ENCODE assay signal across 1 cellular context in genomic region chr7:18740579-18740988, GRCh38.
TF ChIP-seq lines count a peak whose summit lies in the region.

No MANE protein-coding gene starts in this region.

TF ChIP-seq in GM12878, 131 proteins besides CTCF, POLR2A, EP300 and RAD21 (continued from another document and continues in another):
- TF ChIP-seq ZBTB40 (IDR thresholded peaks at IDR 0.05; ENCODE audit: borderline replicate concordance) (no peak), CEBPZ (IDR thresholded peaks at IDR 0.05; ENCODE audit: low read depth, low read length) (no peak), USF1 (IDR thresholded peaks at IDR 0.05; ENCODE audit: borderline replicate concordance, extremely low read length, insufficient read depth, low read depth, low read length) (no peak), BHLHE40 (IDR thresholded peaks at IDR 0.05; ENCODE audit: borderline replicate concordance in 1 of 2, low read depth in 2 of 2, low read length in 1 of 2) (peak; percentile 20 to 59; a peak in 2 of 4 replicates), POU2F2 (IDR thresholded peaks at IDR 0.05; ENCODE audit: borderline replicate concordance, low read depth, low read length) (no peak), ZZZ3 (IDR thresholded peaks at IDR 0.05; ENCODE audit: control insufficient read depth, insufficient read length, low read depth) (no peak), E2F8 (IDR thresholded peaks at IDR 0.05; ENCODE audit: low read depth, partially characterized antibody) (no peak), PAX8 (IDR thresholded peaks at IDR 0.05) (no peak), MYC (IDR thresholded peaks at IDR 0.05; ENCODE audit: insufficient read depth, insufficient read length, insufficient replicate concordance, low read length, severe bottlenecking) (no peak), SPI1 (IDR thresholded peaks at IDR 0.05; ENCODE audit: borderline replicate concordance, insufficient read depth, low read depth, low read length) (0 out of 2 replicates have a peak, but pooled peaks have one; percentile 5), HDGF (IDR thresholded peaks at IDR 0.05) (no peak), WRNIP1 (IDR thresholded peaks at IDR 0.05; ENCODE audit: borderline replicate concordance, low read depth, low read length) (no peak), STAT1 (conservative IDR thresholded peaks at IDR 0.05) (no peak), FOS (IDR thresholded peaks at IDR 0.05; ENCODE audit: borderline replicate concordance, extremely low read depth, insufficient read length) (no peak), HCFC1 (IDR thresholded peaks at IDR 0.05; ENCODE audit: low read length) (no peak), USF2 (IDR thresholded peaks at IDR 0.05; ENCODE audit: borderline replicate concordance, low read depth, low read length) (no peak), SKIL (IDR thresholded peaks at IDR 0.05; ENCODE audit: low read depth, poor library complexity, severe bottlenecking) (peak; percentile 47), CEBPB (IDR thresholded peaks at IDR 0.05; ENCODE audit: borderline replicate concordance in 1 of 2, low read depth in 2 of 2, low read length in 2 of 2) (no peak), SIN3A (IDR thresholded peaks at IDR 0.05; ENCODE audit: low read depth, low read length) (no peak), NFXL1 (IDR thresholded peaks at IDR 0.05; ENCODE audit: borderline replicate concordance) (no peak), DPF2 (IDR thresholded peaks at IDR 0.05) (peak; percentile 74), IRF4 (IDR thresholded peaks at IDR 0.05; ENCODE audit: low read depth, low read length) (no peak), KLF5 (IDR thresholded peaks at IDR 0.05; ENCODE audit: partially characterized antibody) (no peak), SMAD1 (IDR thresholded peaks at IDR 0.05; ENCODE audit: low read depth, partially characterized antibody) (no peak), BMI1 (IDR thresholded peaks at IDR 0.05; ENCODE audit: borderline replicate concordance) (peak; percentile 57; the same call in 1 of the 2 replicates), EGR1 (IDR thresholded peaks at IDR 0.05; ENCODE audit: borderline replicate concordance in 1 of 2, low read depth in 2 of 2, low read length in 2 of 2) (no peak), RUNX3 (IDR thresholded peaks at IDR 0.05; ENCODE audit: low read length) (peak; percentile 41), ZNF592 (IDR thresholded peaks at IDR 0.05) (no peak), ZNF274 (IDR thresholded peaks at IDR 0.05; ENCODE audit: insufficient read depth, insufficient read length) (no peak), KAT2A (conservative IDR thresholded peaks at IDR 0.05; ENCODE audit: control insufficient read depth, low read depth, low read length) (no peak), CHD2 (IDR thresholded peaks at IDR 0.05; ENCODE audit: borderline replicate concordance, low read depth, low read length) (no peak), ZNF622 (IDR thresholded peaks at IDR 0.05) (no peak), HDAC6 (IDR thresholded peaks at IDR 0.05; ENCODE audit: unreplicated experiment) (no peak), PML (IDR thresholded peaks at IDR 0.05; ENCODE audit: low read length) (no peak), IKZF1 (conservative IDR thresholded peaks at IDR 0.05) (peak; percentile 88), ZNF217 (IDR thresholded peaks at IDR 0.05) (no peak), RAD51 (IDR thresholded peaks at IDR 0.05) (peak; percentile 62; the same call in 1 of the 2 replicates), RELB (IDR thresholded peaks at IDR 0.05; ENCODE audit: low read depth) (peak; percentile 74; the same call in 1 of the 2 replicates), NR2F1 (conservative IDR thresholded peaks at IDR 0.05) (0 out of 2 replicates have a peak, but pooled peaks have one; percentile 23)
